Comparison of ENCODE assay signal across 10 cellular contexts in genomic region chrX:47358387-47359065, GRCh38. TPM values are rescaled to one million over a fixed set of nuclear protein-coding genes. Genes with fewer than 3 reads are reported as not detected.
DNase-seq lines count a peak whose midpoint lies in the region; ATAC-seq and TF ChIP-seq lines count a peak whose summit lies in the region.
"Had no signal": no experiment of that assay in that cellular context is flagged by ENCODE, and none has a peak within 500 bp of the region (broad histone marks: within the 10 kb centered on the region; RNA-seq: fewer than 3 reads in every experiment).

No MANE protein-coding gene starts in this region.

- peaks cover 2% of the 10 kb centered on the region for H3K27me3 Mint-ChIP-seq in glutamatergic neuron (ENCODE audit: unreplicated experiment)

- H3K4me1 ChIP-seq in BLaER1 treated with 17β-estradiol and CSF1 and Interleukin-3, amounts not matched to agents 10 nM and 100 nM = peaks cover 0 to 12% (median 8%) of the 10 kb centered on the region in 10 experiments; a peak in 11 of 20 replicates

- no peak overlapping the region for H3K27ac Mint-ChIP-seq in glutamatergic neuron (ENCODE audit: unreplicated experiment)

- no peaks in the 10 kb centered on the region for H3K36me3 ChIP-seq in BLaER1 treated with 17β-estradiol and CSF1 and Interleukin-3, amounts not matched to agents 10 nM and 100 nM

- peak overlapping the region in 9 of 11 experiments; percentile 22 to 51 (median 30); a peak in 12 of 22 replicates for H3K4me2 ChIP-seq in BLaER1 treated with 17β-estradiol and CSF1 and Interleukin-3, amounts not matched to agents 10 nM and 100 nM

- no peaks in the 10 kb centered on the region for H3K9me3 Mint-ChIP-seq in glutamatergic neuron (ENCODE audit: unreplicated experiment)

- H3K9me3 ChIP-seq in BLaER1 treated with 17β-estradiol and CSF1 and Interleukin-3, amounts not matched to agents 10 nM and 100 nM (replicated peaks in 1 of 11) = peaks cover 0 to 9% (median 5%) of the 10 kb centered on the region in 11 experiments; a peak in 8 of 22 replicates

- H3K9ac ChIP-seq in BLaER1 treated with 17β-estradiol and CSF1 and Interleukin-3, amounts not matched to agents 10 nM and 100 nM = no peak overlapping the region

- no peaks in the 10 kb centered on the region for H4K20me1 ChIP-seq in BLaER1 treated with 17β-estradiol and CSF1 and Interleukin-3, amounts not matched to agents 10 nM and 100 nM

- H3K4me1 Mint-ChIP-seq in glutamatergic neuron (ENCODE audit: low read depth, unreplicated experiment) = peaks cover 7% of the 10 kb centered on the region

- ATAC-seq in GM18502 (IDR thresholded peaks at IDR 0.05; ENCODE audit: poor library complexity, unreplicated experiment) = no peak

- in situ Hi-C loops in KBM-7 (cut with MboI; ENCODE audit: low pct_unique_long_range_greater_than_20kb, low sequenced_read_pairs) = no loop called here

- H3K36me3 Mint-ChIP-seq in glutamatergic neuron (ENCODE audit: unreplicated experiment) = no peaks in the 10 kb centered on the region

- peak; percentile 74 for DNase-seq in KBM-7
- peak; percentile 15 for DNase-seq in activated CD4-positive, alpha-beta T cell treated with anti-CD3 and anti-CD28 coated beads for 48 hours
- peak; percentile 23 for DNase-seq in glomerular endothelial cell (ENCODE audit: extremely low read depth, low read depth, low spot score)
- no peak for DNase-seq in NCI-H1048 (lab: John Stamatoyannopoulos, UW)
- DNase-seq in NCI-H1436 (lab: John Stamatoyannopoulos, UW) = no peak
- DNase-seq in glutamatergic neuron = no peak
- DNase-seq: NCI-H446 treated with DMSO at 0.1 percent for 48 hours had no signal

- no peak overlapping the region for H3K4me3 Mint-ChIP-seq in glutamatergic neuron (ENCODE audit: unreplicated experiment)

- no peak overlapping the region; a peak in 1 of 22 replicates for H3K27ac ChIP-seq in BLaER1 treated with 17β-estradiol and CSF1 and Interleukin-3, amounts not matched to agents 10 nM and 100 nM

- TF ChIP-seq CTCF in glutamatergic neuron (IDR thresholded peaks at IDR 0.05; ENCODE audit: partially characterized antibody, unreplicated experiment) = no peak

- peaks cover 5 to 35% (median 21%) of the 10 kb centered on the region in 11 experiments; a peak in 17 of 22 replicates for H3K27me3 ChIP-seq in BLaER1 treated with 17β-estradiol and CSF1 and Interleukin-3, amounts not matched to agents 10 nM and 100 nM

- no peak overlapping the region for H3K4me3 ChIP-seq in BLaER1 treated with 17β-estradiol and CSF1 and Interleukin-3, amounts not matched to agents 10 nM and 100 nM

RNA-seq across cellular contexts. Expression of gene ZNF157, which starts 11.9 kb away (rescaled TPM):
- total RNA-seq in glomerular endothelial cell = not detected in 2 replicates
- total RNA-seq in glutamatergic neuron (ENCODE audit: unreplicated experiment) = 2.9 TPM
- total RNA-seq: bronchial epithelial cell had no signal

Comparison
In these comparisons a context has a peak if more than half of its experiments do, and no peak if none do; other contexts are left out.
1. DNase-seq: peak in KBM-7 (single experiment), activated CD4-positive, alpha-beta T cell treated with anti-CD3 and anti-CD28 coated beads for 48 hours (single experiment) and glomerular endothelial cell (single experiment); none in NCI-H1048 (single experiment), NCI-H1436 (single experiment) and glutamatergic neuron (single experiment).